ENCODE assay signal across 19 cellular contexts in the genomic region with DNA sequence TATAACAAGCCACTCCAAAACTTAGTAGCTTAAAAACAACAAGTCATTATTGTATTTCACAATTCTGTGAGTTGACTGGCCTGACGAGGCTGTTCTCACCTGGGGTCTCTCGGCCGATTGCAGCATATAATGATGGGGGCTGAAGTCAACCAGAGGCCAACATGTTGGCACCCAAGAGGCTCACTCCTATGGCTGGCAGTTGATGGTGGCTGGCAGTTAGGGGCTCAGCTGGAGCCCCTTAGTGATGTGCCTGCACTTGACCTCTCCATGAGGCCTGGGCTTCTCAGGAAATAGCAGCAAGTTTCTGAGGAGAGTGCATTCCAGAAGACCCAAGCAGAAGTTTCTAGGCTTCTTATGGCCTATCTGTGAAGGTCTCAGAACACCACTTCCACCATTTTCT.
A peak's percentile ranks its signal among the peaks of the same experiment; 100 is the strongest.
DNase-seq lines count a peak whose midpoint lies in the region; ATAC-seq and TF ChIP-seq lines count a peak whose summit lies in the region.
"Had no signal": no experiment of that assay in that cellular context is flagged by ENCODE, and none has a peak within 500 bp of the region (broad histone marks: within the 10 kb centered on the region; RNA-seq: fewer than 3 reads in every experiment).

No MANE protein-coding gene starts in this region.

- H3K9me3 ChIP-seq in right atrium auricular region (peaks cover 0 to 14% of the 10 kb centered on the region in 2 donors), neuronal stem cell (replicated peaks in 1 of 2; ENCODE audit: control insufficient read depth in 2 of 2, insufficient read depth in 1 of 2, low read depth in 1 of 2, low read length in 2 of 2) (no peaks in the 10 kb centered on the region)
- H3K9me3 ChIP-seq: Caco-2 had no signal

- no peak overlapping the region for H2BK12ac ChIP-seq in neuronal stem cell (ENCODE audit: low read length)

- H3K14ac ChIP-seq in neuronal stem cell (ENCODE audit: low read length): peak overlapping the region; percentile 28

- intact Hi-C loops in Right ventricle myocardium superior (cut with DNase I): no loop called here

- H3K27me3 ChIP-seq in right atrium auricular region (no peaks in the 10 kb centered on the region), neuronal stem cell (ENCODE audit: control insufficient read depth in 3 of 3, insufficient read depth in 3 of 3, low read depth in 1 of 3, low read length in 3 of 3) (peaks cover 0 to 2% (median 0%) of the 10 kb centered on the region in 3 experiments)
- H3K27me3 ChIP-seq: BLaER1 had no signal

- POLR2A ChIA-PET in RWPE1 (lab: Yijun Ruan, JAX; ENCODE audit: low non-redundant PET): no interaction called here

- H2BK15ac ChIP-seq in neuronal stem cell (ENCODE audit: low read length): no peak overlapping the region

- H2BK5ac ChIP-seq in neuronal stem cell (ENCODE audit: low read length): no peak overlapping the region

- ATAC-seq in Right ventricle myocardium superior (ENCODE audit: poor library complexity): no peak
- ATAC-seq: CD8-positive, alpha-beta T cell; GM12878; HCT116 had no signal

- CTCF ChIA-PET in RWPE1 (lab: Yijun Ruan, JAX): no interaction called here

- H3K9ac ChIP-seq in neuronal stem cell (ENCODE audit: low read depth, low read length, poor library complexity): no peak overlapping the region
- H3K9ac ChIP-seq: BLaER1, GM23248 had no signal

- no peak overlapping the region for H2AK5ac ChIP-seq in neuronal stem cell (ENCODE audit: low read depth, low read length)

- H3K18ac ChIP-seq in neuronal stem cell (ENCODE audit: low read length): no peak overlapping the region

- peak; percentile 42 for DNase-seq in right atrium auricular region (ENCODE audit: low spot score)
- no peak for DNase-seq in Right ventricle myocardium superior
- peak; percentile 1 for DNase-seq in H4 (ENCODE audit: low spot score)
- no peak for DNase-seq in neuronal stem cell (ENCODE audit: low spot score)
- no peak for DNase-seq in RWPE1 (ENCODE audit: low spot score)
- no peak for DNase-seq in pons (ENCODE audit: low spot score)
- DNase-seq: Caco-2; CD4-positive, CD25-positive, alpha-beta regulatory T cell; CD8-positive, alpha-beta T cell; DMS 273 treated with DMSO at 0.1 percent for 48 hours; DMS79; EL; GDM1; GM23248; H9 had no signal

- no peaks in the 10 kb centered on the region for H3K36me3 ChIP-seq in right atrium auricular region
- H3K36me3 ChIP-seq in neuronal stem cell (replicated peaks in 1 of 2; ENCODE audit: control insufficient read depth in 2 of 2, insufficient read depth in 2 of 2, low read length in 2 of 2): no peaks in the 10 kb centered on the region
- H3K36me3 ChIP-seq: BLaER1 had no signal

- no CpG with 5 or more reads among the region's 3 CpGs for WGBS in neuronal stem cell (ENCODE audit: extremely low coverage in 2 of 2, insufficient read length in 2 of 2, insufficient replicate concordance in 1 of 2), 2 donors

- H4K8ac ChIP-seq in neuronal stem cell (ENCODE audit: low read depth, low read length): no peak overlapping the region

- H2BK120ac ChIP-seq in neuronal stem cell (ENCODE audit: low read depth, low read length): no peak overlapping the region

- H3K4me3 ChIP-seq in right atrium auricular region: no peak overlapping the region
- no peak overlapping the region for H3K4me3 ChIP-seq in neuronal stem cell (ENCODE audit: low read length in 2 of 2)
- H3K4me3 ChIP-seq: BLaER1, GM12878, GM23248 had no signal

- H2AFZ ChIP-seq in neuronal stem cell (ENCODE audit: low read length): no peak overlapping the region
- H2AFZ ChIP-seq: GM23248 had no signal

- no peak overlapping the region for H3K4me2 ChIP-seq in neuronal stem cell (ENCODE audit: insufficient read depth, low read length, poor library complexity, severe bottlenecking)
- H3K4me2 ChIP-seq: BLaER1 had no signal

- no peak overlapping the region for H4K91ac ChIP-seq in neuronal stem cell (ENCODE audit: low read depth, low read length, poor library complexity)

- no peak overlapping the region for H3K23ac ChIP-seq in neuronal stem cell (ENCODE audit: low read depth, low read length, poor library complexity)

- H3K27ac ChIP-seq in right atrium auricular region (no peak overlapping the region), neuronal stem cell (replicated peaks; ENCODE audit: low read length) (no peak overlapping the region), RWPE1 (no peak overlapping the region)
- H3K27ac ChIP-seq: BLaER1, C4-2B, GM23248 had no signal

- H3K4me1 ChIP-seq in right atrium auricular region: no peaks in the 10 kb centered on the region
- H3K4me1 ChIP-seq in neuronal stem cell (ENCODE audit: control insufficient read depth in 2 of 2, insufficient read depth in 1 of 2, low read depth in 1 of 2, low read length in 2 of 2): no peaks in the 10 kb centered on the region
- H3K4me1 ChIP-seq: Caco-2 had no signal

- H3K79me1 ChIP-seq in neuronal stem cell (ENCODE audit: low read depth, low read length): no peaks in the 10 kb centered on the region

- TF ChIP-seq CTCF in right atrium auricular region (IDR thresholded peaks at IDR 0.05) (no peak), RWPE1 (conservative IDR thresholded peaks at IDR 0.05; ENCODE audit: low read depth) (no peak)

- no peak overlapping the region for H3K4ac ChIP-seq in neuronal stem cell (ENCODE audit: low read length)

Comparison
In these comparisons a context has a peak if more than half of its experiments do, and no peak if none do; other contexts are left out.
1. DNase-seq: peak in right atrium auricular region (single experiment) and H4 (single experiment); none in Right ventricle myocardium superior (single experiment), neuronal stem cell (single experiment), RWPE1 (single experiment) and pons (single experiment).